ENCODE assay signal across 10 cellular contexts in genomic region chr14:100406505-100407131, GRCh38.
DNase-seq lines count a peak whose midpoint lies in the region; ATAC-seq and TF ChIP-seq lines count a peak whose summit lies in the region.
"Had no signal": no experiment of that assay in that cellular context is flagged by ENCODE, and none has a peak within 500 bp of the region (broad histone marks: within the 10 kb centered on the region; RNA-seq: fewer than 3 reads in every experiment).

No MANE protein-coding gene starts in this region.

- H3K4me3 ChIP-seq in RWPE2 (ENCODE audit: severe bottlenecking): no peak overlapping the region
- H3K4me3 ChIP-seq in neutrophil (ENCODE audit: low read depth in 1 of 2, low read length in 1 of 2): peak overlapping the region in 1 of 2 experiments; percentile 11

- intact Hi-C loops in dendritic cell treated with granulocyte-macrophage colony-stimulating factor and Interleukin-4, amounts not matched to agents 40 ng/mL and 50 ng/mL, for 4 days (cut with micrococcal nuclease): no loop called here

- peak overlapping the region; percentile 29 for H3K27ac Mint-ChIP-seq in dendritic cell treated with granulocyte-macrophage colony-stimulating factor and Interleukin-4, amounts not matched to agents 40 ng/mL and 50 ng/mL, for 4 days

- ATAC-seq in RWPE2 (ENCODE audit: low read depth) (peak; percentile 60), GM18858 (IDR thresholded peaks at IDR 0.05; ENCODE audit: unreplicated experiment) (no peak)

- no peak overlapping the region for H3K4me3 Mint-ChIP-seq in dendritic cell treated with granulocyte-macrophage colony-stimulating factor and Interleukin-4, amounts not matched to agents 40 ng/mL and 50 ng/mL, for 4 days

- H3K9me3 Mint-ChIP-seq in dendritic cell treated with granulocyte-macrophage colony-stimulating factor and Interleukin-4, amounts not matched to agents 40 ng/mL and 50 ng/mL, for 4 days: no peaks in the 10 kb centered on the region

- H3K4me1 ChIP-seq in RWPE2 (ENCODE audit: insufficient read depth, poor library complexity, severe bottlenecking) (peaks cover 26% of the 10 kb centered on the region), neutrophil (ENCODE audit: control insufficient read depth in 1 of 2, insufficient read depth in 1 of 2, low read depth in 1 of 2, low read length in 1 of 2) (peaks cover 54 to 61% of the 10 kb centered on the region in 2 experiments)

- H3K27ac ChIP-seq in RWPE2 (ENCODE audit: poor library complexity, severe bottlenecking) (peak overlapping the region; percentile 6), neutrophil (peak overlapping the region; percentile 76)
- H3K27ac ChIP-seq: 22Rv1 had no signal

- H3K27me3 Mint-ChIP-seq in dendritic cell treated with granulocyte-macrophage colony-stimulating factor and Interleukin-4, amounts not matched to agents 40 ng/mL and 50 ng/mL, for 4 days: no peaks in the 10 kb centered on the region

- peak; percentile 27 for DNase-seq in DMS53 (lab: John Stamatoyannopoulos, UW)
- no peak for DNase-seq in DMS53 treated with DMSO at 0.1 percent for 48 hours (lab: John Stamatoyannopoulos, UW; ENCODE audit: unreplicated experiment)
- no peak for DNase-seq in RWPE2 (ENCODE audit: low spot score)
- DNase-seq in globus pallidus (ENCODE audit: low spot score): no peak
- DNase-seq in cerebellar nuclear complex (lab: John Stamatoyannopoulos, UW): no peak
- DNase-seq: Karpas-422 had no signal

- H3K36me3 ChIP-seq in RWPE2 (ENCODE audit: low read depth) (no peaks in the 10 kb centered on the region), neutrophil (no peaks in the 10 kb centered on the region)

- H3K4me1 Mint-ChIP-seq in dendritic cell treated with granulocyte-macrophage colony-stimulating factor and Interleukin-4, amounts not matched to agents 40 ng/mL and 50 ng/mL, for 4 days (ENCODE audit: low read depth): peaks cover 43% of the 10 kb centered on the region

- TF ChIP-seq CTCF in RWPE2 (IDR thresholded peaks at IDR 0.05; ENCODE audit: poor library complexity, severe bottlenecking) (no peak), neutrophil (IDR thresholded peaks at IDR 0.05) (no peak)

- H3K9me3 ChIP-seq in RWPE2 (ENCODE audit: severe bottlenecking): no peaks in the 10 kb centered on the region
- H3K9me3 ChIP-seq in neutrophil: no peaks in the 10 kb centered on the region

- H3K36me3 Mint-ChIP-seq in dendritic cell treated with granulocyte-macrophage colony-stimulating factor and Interleukin-4, amounts not matched to agents 40 ng/mL and 50 ng/mL, for 4 days (ENCODE audit: low read depth): no peaks in the 10 kb centered on the region

- H3K27me3 ChIP-seq in RWPE2 (ENCODE audit: insufficient read depth, poor library complexity, severe bottlenecking): no peaks in the 10 kb centered on the region
- H3K27me3 ChIP-seq in neutrophil: no peaks in the 10 kb centered on the region
